Comparison of ENCODE assay signal across 16 cellular contexts in genomic region chr16:56278196-56278855, GRCh38.
A peak's percentile ranks its signal among the peaks of the same experiment; 100 is the strongest.
DNase-seq lines count a peak whose midpoint lies in the region; ATAC-seq lines count a peak whose summit lies in the region.
"Had no signal": no experiment of that assay in that cellular context is flagged by ENCODE, and none has a peak within 500 bp of the region (broad histone marks: within the 10 kb centered on the region; RNA-seq: fewer than 3 reads in every experiment).

No MANE protein-coding gene starts in this region.

- no peaks in the 10 kb centered on the region for H4K20me1 ChIP-seq in BLaER1
- H4K20me1 ChIP-seq in BLaER1 treated with 17β-estradiol and CSF1 and Interleukin-3, amounts not matched to agents 10 nM and 100 nM: no peaks in the 10 kb centered on the region

- no peak overlapping the region for H3K4me3 ChIP-seq in BLaER1
- no peak overlapping the region for H3K4me3 ChIP-seq in BLaER1 treated with 17β-estradiol and CSF1 and Interleukin-3, amounts not matched to agents 10 nM and 100 nM
- H3K4me3 ChIP-seq: coronary artery, lower lobe of right lung, ovary had no signal

- H3K9me3 Mint-ChIP-seq in immature natural killer cell: no peaks in the 10 kb centered on the region

- no peaks in the 10 kb centered on the region for H3K36me3 ChIP-seq in BLaER1
- no peaks in the 10 kb centered on the region for H3K36me3 ChIP-seq in BLaER1 treated with 17β-estradiol and CSF1 and Interleukin-3, amounts not matched to agents 10 nM and 100 nM
- H3K36me3 ChIP-seq: heart right ventricle, lower lobe of right lung, ovary had no signal

- peak overlapping the region; percentile 78 for H3K4me2 ChIP-seq in BLaER1
- H3K4me2 ChIP-seq in BLaER1 treated with 17β-estradiol and CSF1 and Interleukin-3, amounts not matched to agents 10 nM and 100 nM: peak overlapping the region in 8 of 11 experiments; percentile 44 to 80 (median 63); a peak in 12 of 22 replicates

- DNase-seq in T-helper 17 cell (no peak), immature natural killer cell (no peak), occipital lobe (lab: John Stamatoyannopoulos, UW) (no peak), AG08395 (ENCODE audit: low spot score) (no peak)
- DNase-seq: BE2C, GF-D8, heart right ventricle, lower lobe of right lung, NCI-H524 treated with DMSO at 0.1 percent for 48 hours, ovary had no signal

- H3K27me3 Mint-ChIP-seq in T-helper 17 cell: no peaks in the 10 kb centered on the region
- H3K27me3 Mint-ChIP-seq in immature natural killer cell (ENCODE audit: low read depth in 3 of 3): peaks cover 0 to 7% (median 5%) of the 10 kb centered on the region in 3 donors

- H3K9ac ChIP-seq in BLaER1: no peak overlapping the region
- no peak overlapping the region for H3K9ac ChIP-seq in BLaER1 treated with 17β-estradiol and CSF1 and Interleukin-3, amounts not matched to agents 10 nM and 100 nM

- peaks cover 41% of the 10 kb centered on the region for H3K4me1 ChIP-seq in BLaER1
- peaks cover 17 to 47% (median 34%) of the 10 kb centered on the region in 10 experiments for H3K4me1 ChIP-seq in BLaER1 treated with 17β-estradiol and CSF1 and Interleukin-3, amounts not matched to agents 10 nM and 100 nM
- H3K4me1 ChIP-seq: lower lobe of right lung had no signal

- H3K4me1 Mint-ChIP-seq in T-helper 17 cell (peaks cover 27% of the 10 kb centered on the region), immature natural killer cell (peaks cover 45 to 46% of the 10 kb centered on the region in 2 donors)

- H3K36me3 Mint-ChIP-seq in T-helper 17 cell (ENCODE audit: low read depth) (no peaks in the 10 kb centered on the region), immature natural killer cell (peaks cover 0 to 5% (median 0%) of the 10 kb centered on the region in 3 donors)

- H3K27ac Mint-ChIP-seq in T-helper 17 cell (peak overlapping the region; percentile 89), immature natural killer cell (peak overlapping the region; percentile 4 to 88 (median 84))
- H3K27ac Mint-ChIP-seq: WTC11 had no signal

- H3K9me3 ChIP-seq in BLaER1 (peaks cover 15% of the 10 kb centered on the region), T-helper 17 cell (ENCODE audit: control insufficient read depth, low read length, poor library complexity, severe bottlenecking) (no peaks in the 10 kb centered on the region)
- peaks cover 6 to 16% (median 11%) of the 10 kb centered on the region in 11 experiments; a peak in 18 of 22 replicates for H3K9me3 ChIP-seq in BLaER1 treated with 17β-estradiol and CSF1 and Interleukin-3, amounts not matched to agents 10 nM and 100 nM (replicated peaks in 1 of 11)
- H3K9me3 ChIP-seq: BE2C, lower lobe of right lung, ovary had no signal

- peak overlapping the region; percentile 85 for H3K4me3 Mint-ChIP-seq in T-helper 17 cell
- peak overlapping the region; percentile 67 to 87 (median 81) for H3K4me3 Mint-ChIP-seq in immature natural killer cell
- H3K4me3 Mint-ChIP-seq: WTC11 had no signal

- no peak overlapping the region for H3K27ac ChIP-seq in BLaER1
- no peak overlapping the region for H3K27ac ChIP-seq in BLaER1 treated with 17β-estradiol and CSF1 and Interleukin-3, amounts not matched to agents 10 nM and 100 nM
- H3K27ac ChIP-seq: coronary artery, lower lobe of right lung, ovary had no signal

- H3K27me3 ChIP-seq in BLaER1: no peaks in the 10 kb centered on the region
- no peaks in the 10 kb centered on the region for H3K27me3 ChIP-seq in BLaER1 treated with 17β-estradiol and CSF1 and Interleukin-3, amounts not matched to agents 10 nM and 100 nM
- H3K27me3 ChIP-seq: BE2C, heart right ventricle, ovary had no signal

- ATAC-seq in T-helper 17 cell: no peak
- no peak for ATAC-seq in HG02610 (IDR thresholded peaks at IDR 0.05; ENCODE audit: unreplicated experiment)
- no peak for ATAC-seq in HG03108 (IDR thresholded peaks at IDR 0.05; ENCODE audit: unreplicated experiment)
- ATAC-seq: WTC11 had no signal
